10 cellular contexts compared by ENCODE assay signal in the genomic region with DNA sequence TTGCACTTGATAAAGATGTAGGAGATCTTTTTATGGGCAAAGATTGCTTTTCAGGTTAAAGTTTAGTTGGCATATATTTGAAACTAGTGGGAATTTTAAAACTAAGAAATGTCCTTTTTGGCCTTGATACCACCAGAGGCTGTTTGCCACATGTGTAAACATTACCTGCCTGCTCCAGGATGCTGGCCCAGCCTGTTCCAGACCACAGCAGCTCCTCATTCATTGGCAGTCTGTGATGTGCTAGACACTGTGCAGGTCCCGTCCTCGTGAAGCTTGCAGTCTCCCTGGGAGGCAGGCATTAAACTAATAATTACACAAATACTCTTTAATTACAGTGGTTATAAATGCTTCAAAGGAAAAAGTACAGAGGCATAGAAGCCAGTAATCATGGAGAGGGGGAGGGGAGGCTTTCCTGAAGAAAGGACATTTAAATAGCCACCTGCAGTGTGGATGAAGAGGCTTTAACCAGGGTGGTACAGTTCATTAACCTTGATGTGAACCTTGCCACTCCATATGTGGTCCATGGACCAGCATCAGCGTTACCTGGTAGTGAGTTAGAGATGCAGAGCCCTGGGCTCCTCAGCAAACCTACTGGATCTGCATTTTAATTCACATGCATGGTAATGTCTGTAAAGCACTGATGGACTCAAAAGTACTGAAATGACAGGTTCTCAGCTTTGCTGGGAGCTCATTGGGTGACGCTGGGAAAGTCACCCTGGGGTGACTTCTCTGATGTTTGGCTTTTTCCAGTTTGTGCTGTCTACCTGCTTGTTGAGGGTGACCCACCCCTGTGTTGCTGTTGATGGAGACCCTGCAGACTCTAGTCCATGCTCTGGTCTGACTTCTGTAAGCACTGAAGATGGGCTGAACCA. TPM values are rescaled to one million over a fixed set of nuclear protein-coding genes. Genes with fewer than 3 reads are reported as not detected.
DNase-seq lines count a peak whose midpoint lies in the region; ATAC-seq and TF ChIP-seq lines count a peak whose summit lies in the region.
"Had no signal": no experiment of that assay in that cellular context is flagged by ENCODE, and none has a peak within 500 bp of the region (broad histone marks: within the 10 kb centered on the region; RNA-seq: fewer than 3 reads in every experiment).

No MANE protein-coding gene starts in this region.

- intact Hi-C loops in activated T-helper 2 cell treated with anti-CD3 and anti-CD28 coated beads, Interferon-gamma antibody, Interleukin-2, Interleukin-4, amounts not matched to agents 10 μg/mL and 5 μg/mL and 100 μg/mL, durations not matched to agents 14 hours and 24 hours and 36 hours (cut with micrococcal nuclease), result loop anchor here (2.0 kb wide), 1 partner anchor 52 kb away; no protein-coding TSS in a partner anchor
- intact Hi-C loops in right lobe of liver (cut with DNase I), result no loop called here

- peaks cover 0 to 21% (median 0%) of the 10 kb centered on the region in 4 donors for H3K4me1 ChIP-seq in right lobe of liver
- H3K4me1 ChIP-seq: parathyroid adenoma had no signal

- no peak overlapping the region for H3K27ac Mint-ChIP-seq in stimulated activated naive CD8-positive, alpha-beta T cell treated with anti-CD3 and anti-CD28 coated beads, Interleukin-15, amount 100 ng/mL, for 72 hours
- peak overlapping the region; percentile 53 for H3K27ac Mint-ChIP-seq in activated T-helper 2 cell treated with anti-CD3 and anti-CD28 coated beads, Interferon-gamma antibody, Interleukin-2, Interleukin-4, amounts not matched to agents 10 μg/mL and 5 μg/mL and 100 μg/mL, durations not matched to agents 14 hours and 24 hours and 36 hours

- TF ChIP-seq POLR2A in right lobe of liver (IDR thresholded peaks at IDR 0.05), result no peak

- H3K4me3 Mint-ChIP-seq in stimulated activated naive CD8-positive, alpha-beta T cell treated with anti-CD3 and anti-CD28 coated beads, Interleukin-15, amount 100 ng/mL, for 72 hours, result peak overlapping the region in 1 of 2 donors; percentile 30
- no peak overlapping the region for H3K4me3 Mint-ChIP-seq in activated T-helper 2 cell treated with anti-CD3 and anti-CD28 coated beads, Interferon-gamma antibody, Interleukin-2, Interleukin-4, amounts not matched to agents 10 μg/mL and 5 μg/mL and 100 μg/mL, durations not matched to agents 14 hours and 24 hours and 36 hours (ENCODE audit: low read depth)

- H3K27ac ChIP-seq in right lobe of liver (peak overlapping the region in 2 of 3 donors; percentile 10 to 98), coronary artery (peak overlapping the region in 1 of 2 donors; percentile 15)
- H3K27ac ChIP-seq: parathyroid adenoma had no signal

- no peaks in the 10 kb centered on the region for H3K27me3 Mint-ChIP-seq in stimulated activated naive CD8-positive, alpha-beta T cell treated with anti-CD3 and anti-CD28 coated beads, Interleukin-15, amount 100 ng/mL, for 72 hours
- H3K27me3 Mint-ChIP-seq in activated T-helper 2 cell treated with anti-CD3 and anti-CD28 coated beads, Interferon-gamma antibody, Interleukin-2, Interleukin-4, amounts not matched to agents 10 μg/mL and 5 μg/mL and 100 μg/mL, durations not matched to agents 14 hours and 24 hours and 36 hours (ENCODE audit: low read depth), result no peaks in the 10 kb centered on the region

- peaks cover 0 to 4% (median 0%) of the 10 kb centered on the region in 4 donors for H3K9me3 ChIP-seq in right lobe of liver

- H3K36me3 Mint-ChIP-seq in activated T-helper 2 cell treated with anti-CD3 and anti-CD28 coated beads, Interferon-gamma antibody, Interleukin-2, Interleukin-4, amounts not matched to agents 10 μg/mL and 5 μg/mL and 100 μg/mL, durations not matched to agents 14 hours and 24 hours and 36 hours (ENCODE audit: low read depth), result peaks cover 44% of the 10 kb centered on the region

- WGBS in right lobe of liver (ENCODE audit: insufficient coverage, low coverage, low lambda C conversion rate, missing lambda C conversion rate), result 54% methylated on average over 3 of the region's 4 CpGs

- DNase-seq in stimulated activated naive CD8-positive, alpha-beta T cell treated with anti-CD3 and anti-CD28 coated beads, Interleukin-15, amount 100 ng/mL, for 72 hours, result no peak
- no peak for DNase-seq in stimulated activated naive CD8-positive, alpha-beta T cell treated with anti-CD3 and anti-CD28 coated beads, Interleukin-15, Interleukin-2, amounts not matched to agents 100 U/mL and 50 U/mL, for 24 hours
- no peak for DNase-seq in activated T-helper 2 cell treated with anti-CD3 and anti-CD28 coated beads, Interferon-gamma antibody, Interleukin-2, Interleukin-4, amounts not matched to agents 10 μg/mL and 5 μg/mL and 100 μg/mL, durations not matched to agents 14 hours and 24 hours and 36 hours (ENCODE audit: low spot score)
- DNase-seq in right lobe of liver (peak in 1 of 3 donors; percentile 61), glomerular visceral epithelial cell (ENCODE audit: extremely low spot score) (no peak), coronary artery (ENCODE audit: low spot score) (no peak)

- H3K9me3 Mint-ChIP-seq in stimulated activated naive CD8-positive, alpha-beta T cell treated with anti-CD3 and anti-CD28 coated beads, Interleukin-15, amount 100 ng/mL, for 72 hours, result peaks cover 0 to 4% of the 10 kb centered on the region in 2 donors
- H3K9me3 Mint-ChIP-seq in activated T-helper 2 cell treated with anti-CD3 and anti-CD28 coated beads, Interferon-gamma antibody, Interleukin-2, Interleukin-4, amounts not matched to agents 10 μg/mL and 5 μg/mL and 100 μg/mL, durations not matched to agents 14 hours and 24 hours and 36 hours, result peaks cover 3% of the 10 kb centered on the region

- TF ChIP-seq CTCF in right lobe of liver (IDR thresholded peaks at IDR 0.05) (no peak), coronary artery (IDR thresholded peaks at IDR 0.05) (no peak)

- ATAC-seq in stimulated activated naive CD8-positive, alpha-beta T cell treated with anti-CD3 and anti-CD28 coated beads, Interleukin-15, amount 100 ng/mL, for 72 hours, result peak; percentile 19
- ATAC-seq in stimulated activated naive CD8-positive, alpha-beta T cell treated with anti-CD3 and anti-CD28 coated beads, Interleukin-15, Interleukin-2, amounts not matched to agents 100 U/mL and 50 U/mL, for 24 hours, result no peak
- ATAC-seq in right lobe of liver (peak; percentile 19 to 45 (median 38)), GM21381 (IDR thresholded peaks at IDR 0.05; ENCODE audit: unreplicated experiment) (no peak), GM21737 (IDR thresholded peaks at IDR 0.05; ENCODE audit: unreplicated experiment) (no peak)
- ATAC-seq: HCT116 had no signal

- H3K36me3 ChIP-seq in right lobe of liver, result no peaks in the 10 kb centered on the region

- H3K4me1 Mint-ChIP-seq in stimulated activated naive CD8-positive, alpha-beta T cell treated with anti-CD3 and anti-CD28 coated beads, Interleukin-15, amount 100 ng/mL, for 72 hours, result peaks cover 77% of the 10 kb centered on the region
- H3K4me1 Mint-ChIP-seq in activated T-helper 2 cell treated with anti-CD3 and anti-CD28 coated beads, Interferon-gamma antibody, Interleukin-2, Interleukin-4, amounts not matched to agents 10 μg/mL and 5 μg/mL and 100 μg/mL, durations not matched to agents 14 hours and 24 hours and 36 hours (ENCODE audit: low read depth), result peaks cover 57% of the 10 kb centered on the region

- no peak overlapping the region for H3K4me3 ChIP-seq in right lobe of liver
- no peak overlapping the region for H3K4me3 ChIP-seq in coronary artery

- no peaks in the 10 kb centered on the region for H3K27me3 ChIP-seq in right lobe of liver

RNA-seq across cellular contexts. Expression of a gene that starts 5.3 kb away (rescaled TPM):
- total RNA-seq in activated T-helper 2 cell treated with anti-CD3 and anti-CD28 coated beads, Interferon-gamma antibody, Interleukin-2, Interleukin-4, amounts not matched to agents 10 μg/mL and 5 μg/mL and 100 μg/mL, durations not matched to agents 14 hours and 24 hours and 36 hours, result 31.4 and 34.2 TPM in 2 replicates
- total RNA-seq in right lobe of liver, result 10 to 100 TPM in 1 of 6 experiments, 1 to 10 TPM in 5; 4.7 to 17.1 (median 7.4) TPM

Comparison
In these comparisons a context has a peak if more than half of its experiments do, and no peak if none do; other contexts are left out.
1. ATAC-seq: peak in stimulated activated naive CD8-positive, alpha-beta T cell treated with anti-CD3 and anti-CD28 coated beads, Interleukin-15, amount 100 ng/mL, for 72 hours (single experiment) and right lobe of liver (4 of 4); none in stimulated activated naive CD8-positive, alpha-beta T cell treated with anti-CD3 and anti-CD28 coated beads, Interleukin-15, Interleukin-2, amounts not matched to agents 100 U/mL and 50 U/mL, for 24 hours (single experiment), GM21381 (single experiment) and GM21737 (single experiment).